28 cellular contexts compared by ENCODE assay signal in genomic region chr2:43389581-43390466, GRCh38.
DNase-seq lines count a peak whose midpoint lies in the region; ATAC-seq, FAIRE-seq and TF ChIP-seq lines count a peak whose summit lies in the region.
"Had no signal": no experiment of that assay in that cellular context is flagged by ENCODE, and none has a peak within 500 bp of the region (broad histone marks: within the 10 kb centered on the region; RNA-seq: fewer than 3 reads in every experiment).

No MANE protein-coding gene starts in this region.

- H3K27ac ChIP-seq in Panc1 (ENCODE audit: low read length) (no peak overlapping the region), HepG2 (ENCODE audit: extremely low read length, insufficient read depth, low read length) (peak overlapping the region; percentile 68), uterus (peak overlapping the region; percentile 66 to 76)
- H3K27ac ChIP-seq: body of pancreas, testis had no signal

- POLR2A ChIA-PET in Panc1 (lab: Charles Lee), result no interaction called here
- POLR2A ChIA-PET in HepG2 (lab: Yijun Ruan, JAX), result interaction anchor here (0.6 to 2.5 kb wide), 16 partner anchors 8 to 598 kb away, joined by 3 to 14 read pairs (median 4); partner anchors contain the start of genes HAAO and ZFP36L2

- intact Hi-C loops in Panc1 (cut with micrococcal nuclease; ENCODE audit: unreplicated experiment) (no loop called here), HepG2 (cut with micrococcal nuclease; ENCODE audit: unreplicated experiment) (loop anchor here (1.0 kb wide), 1 partner anchor 34 kb away; no protein-coding TSS in a partner anchor), uterus (cut with DNase I; ENCODE audit: low total_unique reads) (no loop called here)

- H3K4me1 ChIP-seq in Panc1 (ENCODE audit: control insufficient read depth, insufficient read depth, low read length) (peaks cover 15% of the 10 kb centered on the region; the same call in 1 of the 2 replicates), HepG2 (ENCODE audit: insufficient read depth, low read length) (peaks cover 52% of the 10 kb centered on the region), uterus (peaks cover 0 to 15% of the 10 kb centered on the region in 2 donors)
- H3K4me1 ChIP-seq: testis had no signal

- H4K20me1 ChIP-seq in HepG2 (ENCODE audit: insufficient read depth, low read length), result no peaks in the 10 kb centered on the region

- in situ Hi-C loops in Panc1 (cut with HindIII; ENCODE audit: low pct_unique_long_range_greater_than_20kb, low sequenced_read_pairs), result no loop called here
- in situ Hi-C loops in HepG2 (cut with HindIII; ENCODE audit: extremely low pct_ligation_motif_present, low pct_unique_long_range_greater_than_20kb), result no loop called here

- ATAC-seq in Panc1 (peak; percentile 42; the same call in 1 of the 2 replicates), HepG2 (peak; percentile 92)
- ATAC-seq: activated T-helper 17 cell treated with anti-CD3 and anti-CD28 coated beads, Interleukin-2, amount 50 U/mL, for 72 hours; body of pancreas; left cardiac atrium; naive thymus-derived CD8-positive, alpha-beta T cell; right cardiac atrium; SK-N-SH treated with all-trans-retinoic acid at 6 μM for 48 hours had no signal

- H3K79me2 ChIP-seq in HepG2 (ENCODE audit: insufficient read depth, low read length), result no peaks in the 10 kb centered on the region

- H3K9me3 ChIP-seq in Panc1 (ENCODE audit: control insufficient read depth, insufficient read depth, low read depth, low read length) (no peaks in the 10 kb centered on the region), HepG2 (ENCODE audit: low read length) (no peaks in the 10 kb centered on the region), uterus (no peaks in the 10 kb centered on the region)
- H3K9me3 ChIP-seq: body of pancreas, ovary, testis had no signal

- TF ChIP-seq EP300 in HepG2 (IDR thresholded peaks at IDR 0.05; ENCODE audit: low read depth in 2 of 2, low read length in 2 of 2), result peak in 1 of 2 experiments; percentile 95; a peak in 2 of 4 replicates
- TF ChIP-seq EP300 in HepG2 (CRISPR knock-in tag; IDR thresholded peaks at IDR 0.05; ENCODE audit: borderline replicate concordance), result peak; percentile 75

- FAIRE-seq in HepG2 (lab: Jason Lieb, UNC), result peak; percentile 54

- 33% methylated on average over 6 of the region's 6 CpGs for WGBS in HepG2 (ENCODE audit: low lambda C conversion rate)

- CTCF ChIA-PET in Panc1 (lab: Charles Lee) (interaction anchor here (0.5 kb wide), 1 partner anchor 444 kb away, joined by 7 read pairs; no protein-coding TSS in a partner anchor), HepG2 (lab: Yijun Ruan, JAX; ENCODE audit: low intra/inter-chr PET ratio, low total read pairs) (no interaction called here)

- TF ChIP-seq RAD21 in HepG2 (CRISPR knock-in tag; IDR thresholded peaks at IDR 0.05), result no peak

- H3K36me3 ChIP-seq in Panc1 (ENCODE audit: control insufficient read depth, insufficient read depth, low read length), result no peaks in the 10 kb centered on the region
- H3K36me3 ChIP-seq in HepG2 (replicated peaks in 1 of 2; ENCODE audit: control insufficient read depth in 1 of 2, insufficient read depth in 2 of 2, low read length in 2 of 2), result no peaks in the 10 kb centered on the region; a peak in 1 of 5 replicates
- no peaks in the 10 kb centered on the region for H3K36me3 ChIP-seq in uterus
- H3K36me3 ChIP-seq: ovary had no signal

- H3K27me3 ChIP-seq in Panc1 (ENCODE audit: control insufficient read depth, insufficient read depth, low read length) (no peaks in the 10 kb centered on the region), HepG2 (ENCODE audit: control insufficient read depth in 1 of 2, insufficient read depth in 2 of 2, low read length in 2 of 2) (no peaks in the 10 kb centered on the region), uterus (no peaks in the 10 kb centered on the region)
- H3K27me3 ChIP-seq: body of pancreas, ovary, testis had no signal

- TF ChIP-seq POLR2A in HepG2 (IDR thresholded peaks at IDR 0.05; ENCODE audit: insufficient read depth in 1 of 2, low read depth in 2 of 2, low read length in 2 of 2) (no peak), uterus (IDR thresholded peaks at IDR 0.05) (no peak)

- H2AFZ ChIP-seq in HepG2 (ENCODE audit: low read length), result no peak overlapping the region

- TF ChIP-seq CTCF in Panc1 (IDR thresholded peaks at IDR 0.05) (no peak), HepG2 (CRISPR knock-in tag; IDR thresholded peaks at IDR 0.05) (no peak), uterus (IDR thresholded peaks at IDR 0.05) (no peak)

- peak overlapping the region; percentile 68 for H3K4me2 ChIP-seq in HepG2 (ENCODE audit: low read depth, low read length)

- H3K9ac ChIP-seq in HepG2 (ENCODE audit: insufficient read depth, low read depth, low read length), result no peak overlapping the region

- BruUV-seq in Panc1 (replicated peaks; lab: Mats Ljungman, UMichigan) (no TSS peak), HepG2 (replicated peaks; lab: Mats Ljungman, UMichigan) (no TSS peak)

- DNase-seq in NCI-H510A treated with DMSO at 0.1 percent for 48 hours (lab: John Stamatoyannopoulos, UW), result peak; percentile 60
- DNase-seq in NCI-H510A (lab: John Stamatoyannopoulos, UW), result no peak
- DNase-seq in Panc1 (ENCODE audit: low read depth, low spot score), result no peak
- DNase-seq in HepG2 (ENCODE audit: low spot score), result peak; percentile 83
- no peak for DNase-seq in uterus
- DNase-seq in NCI-H1930 (lab: John Stamatoyannopoulos, UW), result no peak
- no peak for DNase-seq in foreskin melanocyte
- DNase-seq in NCI-H524 treated with DMSO at 0.1 percent for 48 hours (lab: John Stamatoyannopoulos, UW), result no peak
- DNase-seq: activated CD4-positive, alpha-beta T cell treated with anti-CD3 and anti-CD28 coated beads, Interleukin-2, amount 50 U/mL, for 1 hour; activated naive CD8-positive, alpha-beta T cell treated with anti-CD3 and anti-CD28 coated beads for 36 hours; AML-193; body of pancreas; CD8-positive, alpha-beta memory T cell; effector CD4-positive, alpha-beta T cell; GDM1; head of caudate nucleus; KG1; left cardiac atrium; naive thymus-derived CD8-positive, alpha-beta T cell; NCI-H1436 treated with DMSO at 0.1 percent for 48 hours; NCI-H526; ovary; right cardiac atrium; stimulated activated CD4-positive, alpha-beta T cell treated with anti-CD3 and anti-CD28 coated beads, Interleukin-4, amount 100 ng/mL, for 4 hours; stimulated activated naive CD4-positive, alpha-beta T cell treated with Interleukin-2 at 50 U/mL for 16 hours; testis had no signal

- H3K4me3 ChIP-seq in Panc1 (ENCODE audit: low read depth in 2 of 2, low read length in 2 of 2) (no peak overlapping the region), HepG2 (replicated peaks in 1 of 3; ENCODE audit: insufficient read depth in 1 of 3, low read depth in 2 of 3, low read length in 3 of 3) (peak overlapping the region in 2 of 3 experiments; percentile 2 to 35; a peak in 1 of 6 replicates), uterus (no peak overlapping the region)
- H3K4me3 ChIP-seq: body of pancreas, ovary, testis had no signal

TF ChIP-seq in HepG2, 621 proteins besides CTCF, POLR2A, EP300 and RAD21 (continues in another document):
- TF ChIP-seq NR2F1 (CRISPR knock-in tag; IDR thresholded peaks at IDR 0.05) (peak; percentile 89 to 90), ZNF234 (CRISPR knock-in tag; conservative IDR thresholded peaks at IDR 0.05) (no peak), ARHGAP35 (CRISPR knock-in tag; IDR thresholded peaks at IDR 0.05; ENCODE audit: borderline replicate concordance) (no peak), ZNF138 (CRISPR knock-in tag; IDR thresholded peaks at IDR 0.05; ENCODE audit: low read depth) (no peak), ZNF292 (CRISPR knock-in tag; IDR thresholded peaks at IDR 0.05; ENCODE audit: borderline replicate concordance, low read depth) (peak; percentile 59; the same call in 1 of the 2 replicates), ATM (IDR thresholded peaks at IDR 0.05; ENCODE audit: borderline replicate concordance) (no peak), SAP130 (CRISPR knock-in tag; IDR thresholded peaks at IDR 0.05; ENCODE audit: low read depth) (peak; percentile 76), ATAD3A (CRISPR knock-in tag; IDR thresholded peaks at IDR 0.05) (no peak), HDAC2 (CRISPR knock-in tag; IDR thresholded peaks at IDR 0.05) (peak; percentile 97), ZNF781 (CRISPR knock-in tag; IDR thresholded peaks at IDR 0.05; ENCODE audit: borderline replicate concordance, not compliant biosample characterization) (no peak), SIN3B (IDR thresholded peaks at IDR 0.05; ENCODE audit: low read length) (no peak), KLF11 (CRISPR knock-in tag; IDR thresholded peaks at IDR 0.05) (0 out of 2 replicates have a peak, but pooled peaks have one; percentile 29), ELF1 (CRISPR knock-in tag; IDR thresholded peaks at IDR 0.05) (no peak), ZNF883 (CRISPR knock-in tag; IDR thresholded peaks at IDR 0.05; ENCODE audit: not compliant biosample characterization) (no peak), HMG20B (CRISPR knock-in tag; conservative IDR thresholded peaks at IDR 0.05) (no peak), MTA3 (CRISPR knock-in tag; IDR thresholded peaks at IDR 0.05) (no peak), CEBPG (CRISPR knock-in tag; IDR thresholded peaks at IDR 0.05) (peak; percentile 64)
- TF ChIP-seq, protein P1, sequence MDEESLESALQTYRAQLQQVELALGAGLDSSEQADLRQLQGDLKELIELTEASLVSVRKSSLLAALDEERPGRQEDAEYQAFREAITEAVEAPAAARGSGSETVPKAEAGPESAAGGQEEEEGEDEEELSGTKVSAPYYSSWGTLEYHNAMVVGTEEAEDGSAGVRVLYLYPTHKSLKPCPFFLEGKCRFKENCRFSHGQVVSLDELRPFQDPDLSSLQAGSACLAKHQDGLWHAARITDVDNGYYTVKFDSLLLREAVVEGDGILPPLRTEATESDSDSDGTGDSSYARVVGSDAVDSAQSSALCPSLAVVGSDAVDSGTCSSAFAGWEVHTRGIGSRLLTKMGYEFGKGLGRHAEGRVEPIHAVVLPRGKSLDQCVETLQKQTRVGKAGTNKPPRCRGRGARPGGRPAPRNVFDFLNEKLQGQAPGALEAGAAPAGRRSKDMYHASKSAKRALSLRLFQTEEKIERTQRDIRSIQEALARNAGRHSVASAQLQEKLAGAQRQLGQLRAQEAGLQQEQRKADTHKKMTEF (CRISPR knock-in tag; IDR thresholded peaks at IDR 0.05), result peak; percentile 92
- TF ChIP-seq, protein P2, sequence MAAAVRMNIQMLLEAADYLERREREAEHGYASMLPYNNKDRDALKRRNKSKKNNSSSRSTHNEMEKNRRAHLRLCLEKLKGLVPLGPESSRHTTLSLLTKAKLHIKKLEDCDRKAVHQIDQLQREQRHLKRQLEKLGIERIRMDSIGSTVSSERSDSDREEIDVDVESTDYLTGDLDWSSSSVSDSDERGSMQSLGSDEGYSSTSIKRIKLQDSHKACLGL (CRISPR knock-in tag; IDR thresholded peaks at IDR 0.05), result no peak

Comparison
In these comparisons a context has a peak if more than half of its experiments do, and no peak if none do; other contexts are left out.
1. DNase-seq: peak in NCI-H510A treated with DMSO at 0.1 percent for 48 hours (single experiment) and HepG2 (single experiment); none in NCI-H510A (single experiment), Panc1 (single experiment), uterus (0 of 2), NCI-H1930 (0 of 2), foreskin melanocyte (single experiment) and NCI-H524 treated with DMSO at 0.1 percent for 48 hours (single experiment).
2. H3K4me3 ChIP-seq: peak in HepG2 (2 of 3); none in Panc1 (0 of 2) and uterus (0 of 2).